19 cellular contexts compared by ENCODE assay signal in genomic region chr6:16358531-16359138, GRCh38.
DNase-seq lines count a peak whose midpoint lies in the region; ATAC-seq and TF ChIP-seq lines count a peak whose summit lies in the region.
"Had no signal": no experiment of that assay in that cellular context is flagged by ENCODE, and none has a peak within 500 bp of the region (broad histone marks: within the 10 kb centered on the region; RNA-seq: fewer than 3 reads in every experiment).

No MANE protein-coding gene starts in this region.

- TF ChIP-seq CTCF in mucosa of descending colon (IDR thresholded peaks at IDR 0.05) = no peak
- TF ChIP-seq CTCF in GM10266 (IDR thresholded peaks at IDR 0.05; ENCODE audit: control insufficient read depth, insufficient read depth, low read depth, missing control alignments) = no peak

- intact Hi-C loops in mucosa of descending colon (cut with DNase I, micrococcal nuclease) = no loop called here

- no peaks in the 10 kb centered on the region for H3K27me3 ChIP-seq in duodenal mucosa (ENCODE audit: control insufficient read depth in 1 of 2, insufficient read depth in 2 of 2, low read length in 2 of 2)
- H3K27me3 ChIP-seq: SJCRH30 had no signal

- no peak overlapping the region for H3K27ac ChIP-seq in duodenal mucosa (ENCODE audit: low read depth, low read length)
- H3K27ac ChIP-seq: SJCRH30 had no signal

- H3K4me1 ChIP-seq in duodenal mucosa (ENCODE audit: control insufficient read depth in 1 of 2, insufficient read depth in 2 of 2, low read length in 2 of 2) (peaks cover 0 to 8% of the 10 kb centered on the region in 2 donors), mucosa of descending colon (ENCODE audit: low read depth) (no peaks in the 10 kb centered on the region)

- ATAC-seq in mucosa of descending colon = peak; percentile 98
- ATAC-seq: CD8-positive, alpha-beta T cell had no signal

- no peak overlapping the region for H3K9ac ChIP-seq in duodenal mucosa (ENCODE audit: low read depth in 1 of 2, low read length in 2 of 2)

- no peaks in the 10 kb centered on the region for H3K9me3 ChIP-seq in duodenal mucosa (ENCODE audit: control insufficient read depth in 1 of 2, low read length in 2 of 2)
- no peaks in the 10 kb centered on the region for H3K9me3 ChIP-seq in mucosa of descending colon
- H3K9me3 ChIP-seq: SJCRH30 had no signal

- H3K36me3 ChIP-seq in duodenal mucosa (ENCODE audit: control insufficient read depth in 1 of 2, insufficient read depth in 2 of 2, low read length in 2 of 2) = no peaks in the 10 kb centered on the region
- no peaks in the 10 kb centered on the region for H3K36me3 ChIP-seq in mucosa of descending colon (ENCODE audit: low read depth)
- H3K36me3 ChIP-seq: SJCRH30 had no signal

- DNase-seq in SHP77 (lab: John Stamatoyannopoulos, UW) (peak; percentile 26 to 57), SHP77 treated with DMSO at 0.1 percent for 48 hours (lab: John Stamatoyannopoulos, UW) (no peak), mucosa of descending colon (peak; percentile 62 to 81 (median 81)), GM10266 (ENCODE audit: extremely low spot score) (no peak), NCI-H748 treated with DMSO at 0.1 percent for 48 hours (lab: John Stamatoyannopoulos, UW) (no peak)
- no peak for DNase-seq in activated CD4-positive, CD25-positive, alpha-beta regulatory T cell treated with anti-CD3 and anti-CD28 coated beads, Interleukin-2, amount 50 U/mL, for 72 hours
- DNase-seq: AML-193; C1 segment of cervical spinal cord; Calu3; CD8-positive, alpha-beta T cell; EL; GF-D8; Kasumi-1; NCI-H1417; NCI-H187 treated with DMSO at 0.1 percent for 48 hours; NCI-H69; NK-92 treated with Interleukin-12 subunit alpha and Interleukin-12 subunit beta, amount 100 ng/mL, for 24 hours; SJCRH30 had no signal

- peak overlapping the region; percentile 16 to 24 for H3K4me3 ChIP-seq in duodenal mucosa (ENCODE audit: low read depth in 1 of 2, low read length in 2 of 2)
- no peak overlapping the region for H3K4me3 ChIP-seq in mucosa of descending colon
- H3K4me3 ChIP-seq: SJCRH30 had no signal

Comparison
In these comparisons a context has a peak if more than half of its experiments do, and no peak if none do; other contexts are left out.
1. DNase-seq: peak in SHP77 (2 of 2) and mucosa of descending colon (3 of 3); none in SHP77 treated with DMSO at 0.1 percent for 48 hours (single experiment), activated CD4-positive, CD25-positive, alpha-beta regulatory T cell treated with anti-CD3 and anti-CD28 coated beads, Interleukin-2, amount 50 U/mL, for 72 hours (single experiment), GM10266 (single experiment) and NCI-H748 treated with DMSO at 0.1 percent for 48 hours (single experiment).